4 cellular contexts compared by ENCODE assay signal in genomic region chr12:49333778-49334177, GRCh38. TPM values are rescaled to one million over a fixed set of nuclear protein-coding genes. Genes with fewer than 3 reads are reported as not detected.
"Had no signal": no experiment of that assay in that cellular context is flagged by ENCODE, and none has a peak within 500 bp of the region (broad histone marks: within the 10 kb centered on the region; RNA-seq: fewer than 3 reads in every experiment).

No MANE protein-coding gene starts in this region.

RNA-seq across cellular contexts. Expression of gene C1QL4, which starts 3.2 kb away (rescaled TPM):
- total RNA-seq: MCF 10A, Right ventricle myocardium superior had no signal

RNA-seq across cellular contexts. Expression of gene PRPH, which starts 38.8 kb away (rescaled TPM):
- total RNA-seq: OCI-LY7, Right ventricle myocardium superior, SJSA1 had no signal
